In the genomic region with DNA sequence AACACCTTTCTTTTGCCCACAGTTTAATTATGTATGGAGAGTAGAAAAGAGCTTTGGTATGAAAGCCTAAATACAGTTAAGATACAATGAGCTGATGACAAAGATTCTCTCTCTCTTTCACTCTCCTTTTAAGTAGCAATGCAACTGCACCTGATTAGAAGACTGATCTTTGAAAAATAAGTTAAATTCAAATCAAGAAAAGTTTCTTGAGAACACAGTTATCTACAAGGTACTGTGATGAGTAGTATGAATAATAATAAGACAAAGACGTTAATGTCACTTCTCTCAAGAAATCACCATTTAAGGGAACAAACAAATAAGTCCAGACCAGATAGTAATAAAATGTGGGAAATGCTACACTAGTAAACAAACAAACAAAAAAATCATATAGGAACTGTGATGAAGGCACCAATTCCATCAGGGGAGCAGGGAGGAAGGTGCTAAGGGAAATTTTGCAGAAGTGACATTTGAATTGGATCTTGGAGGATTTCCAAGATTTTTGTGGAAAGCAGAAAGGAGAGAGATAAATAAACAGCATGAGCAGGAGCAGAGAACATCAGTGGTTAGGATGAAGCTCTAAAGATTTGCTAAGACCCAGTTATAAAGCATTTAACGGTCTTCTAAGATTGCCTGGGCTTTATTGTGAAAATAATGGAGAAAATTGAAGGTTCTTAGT, we compare ENCODE assay signal across 1 cellular context.
TF ChIP-seq lines count a peak whose summit lies in the region.

No MANE protein-coding gene starts in this region.

TF ChIP-seq in SK-N-SH, 30 proteins besides CTCF, POLR2A, EP300 and RAD21 (continued from another document):
- TF ChIP-seq, protein P1, sequence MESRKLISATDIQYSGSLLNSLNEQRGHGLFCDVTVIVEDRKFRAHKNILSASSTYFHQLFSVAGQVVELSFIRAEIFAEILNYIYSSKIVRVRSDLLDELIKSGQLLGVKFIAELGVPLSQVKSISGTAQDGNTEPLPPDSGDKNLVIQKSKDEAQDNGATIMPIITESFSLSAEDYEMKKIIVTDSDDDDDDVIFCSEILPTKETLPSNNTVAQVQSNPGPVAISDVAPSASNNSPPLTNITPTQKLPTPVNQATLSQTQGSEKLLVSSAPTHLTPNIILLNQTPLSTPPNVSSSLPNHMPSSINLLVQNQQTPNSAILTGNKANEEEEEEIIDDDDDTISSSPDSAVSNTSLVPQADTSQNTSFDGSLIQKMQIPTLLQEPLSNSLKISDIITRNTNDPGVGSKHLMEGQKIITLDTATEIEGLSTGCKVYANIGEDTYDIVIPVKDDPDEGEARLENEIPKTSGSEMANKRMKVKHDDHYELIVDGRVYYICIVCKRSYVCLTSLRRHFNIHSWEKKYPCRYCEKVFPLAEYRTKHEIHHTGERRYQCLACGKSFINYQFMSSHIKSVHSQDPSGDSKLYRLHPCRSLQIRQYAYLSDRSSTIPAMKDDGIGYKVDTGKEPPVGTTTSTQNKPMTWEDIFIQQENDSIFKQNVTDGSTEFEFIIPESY (IDR thresholded peaks at IDR 0.05; ENCODE audit: borderline replicate concordance, low read depth), result no peak
- TF ChIP-seq TCF12 (IDR thresholded peaks at IDR 0.05) (no peak), MEF2A (IDR thresholded peaks at IDR 0.05; ENCODE audit: borderline replicate concordance, low read depth) (no peak), EZH2phosphoT487 (IDR thresholded peaks at IDR 0.05; ENCODE audit: borderline replicate concordance, low read depth) (no peak)
